In the genomic region with DNA sequence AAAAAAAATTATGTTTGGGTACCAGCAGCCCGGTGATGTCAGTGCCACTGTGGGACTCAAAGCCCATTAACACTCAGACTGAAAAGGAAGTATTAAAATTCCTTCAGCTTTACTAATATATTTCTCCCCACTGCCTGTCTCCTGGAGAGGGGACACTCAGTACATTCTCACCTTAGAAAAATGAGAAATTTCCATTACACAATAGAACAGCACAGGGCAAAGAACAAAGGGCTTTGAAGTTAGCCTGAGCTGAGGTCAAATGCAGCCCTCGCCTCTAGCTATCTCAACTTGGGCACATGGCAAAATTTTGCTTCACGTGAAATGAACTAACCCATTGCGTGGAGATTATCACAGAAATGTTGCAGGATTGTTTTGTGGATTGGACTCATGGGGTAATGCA, we compare ENCODE assay signal across 13 cellular contexts.
A peak's percentile ranks its signal among the peaks of the same experiment; 100 is the strongest.
DNase-seq lines count a peak whose midpoint lies in the region; FAIRE-seq and TF ChIP-seq lines count a peak whose summit lies in the region.
"Had no signal": no experiment of that assay in that cellular context is flagged by ENCODE, and none has a peak within 500 bp of the region (broad histone marks: within the 10 kb centered on the region; RNA-seq: fewer than 3 reads in every experiment).

No MANE protein-coding gene starts in this region.

- no peaks in the 10 kb centered on the region for H3K36me3 ChIP-seq in bronchial epithelial cell (ENCODE audit: control insufficient read depth, insufficient read depth, low read length)

- no peak for FAIRE-seq in bronchial epithelial cell (lab: Jason Lieb, UNC)
- no peak for FAIRE-seq in urothelium cell line (lab: Jason Lieb, UNC)
- FAIRE-seq: TTC549 had no signal

- TF ChIP-seq RAD21 in Ishikawa (IDR thresholded peaks at IDR 0.05; ENCODE audit: low read depth): no peak

- H3K27me3 ChIP-seq in bronchial epithelial cell (ENCODE audit: control insufficient read depth, insufficient read depth, low read length): no peaks in the 10 kb centered on the region

- TF ChIP-seq CTCF in bronchial epithelial cell (IDR thresholded peaks at IDR 0.05; ENCODE audit: insufficient read depth, low read length, severe bottlenecking): no peak

- TF ChIP-seq EP300 in Ishikawa (IDR thresholded peaks at IDR 0.05; ENCODE audit: borderline replicate concordance): peak; percentile 32; the same call in 1 of the 2 replicates

- no peak overlapping the region for H3K4me3 ChIP-seq in bronchial epithelial cell (ENCODE audit: low read depth, low read length)

- peak; percentile 32 for DNase-seq in bronchial epithelial cell (ENCODE audit: low read depth)
- peak; percentile 28 for DNase-seq in kidney glomerular epithelial cell (lab: John Stamatoyannopoulos, UW)
- peak; percentile 62 for DNase-seq in urothelium cell line (ENCODE audit: low spot score)
- no peak for DNase-seq in GM19238 (ENCODE audit: insufficient read length, low spot score)
- DNase-seq in DMS79 treated with DMSO at 0.1 percent for 48 hours (lab: John Stamatoyannopoulos, UW): no peak
- DNase-seq in NCI-H1417 (lab: John Stamatoyannopoulos, UW): no peak
- DNase-seq: amygdala, DMS53, IMR-90, NCI-H2029, OCI-M1 had no signal

TF ChIP-seq in Ishikawa, 13 proteins besides CTCF, POLR2A, EP300 and RAD21:
- no peak for TF ChIP-seq TCF12 (IDR thresholded peaks at IDR 0.05; ENCODE audit: low read depth)
- TF ChIP-seq, protein P1, sequence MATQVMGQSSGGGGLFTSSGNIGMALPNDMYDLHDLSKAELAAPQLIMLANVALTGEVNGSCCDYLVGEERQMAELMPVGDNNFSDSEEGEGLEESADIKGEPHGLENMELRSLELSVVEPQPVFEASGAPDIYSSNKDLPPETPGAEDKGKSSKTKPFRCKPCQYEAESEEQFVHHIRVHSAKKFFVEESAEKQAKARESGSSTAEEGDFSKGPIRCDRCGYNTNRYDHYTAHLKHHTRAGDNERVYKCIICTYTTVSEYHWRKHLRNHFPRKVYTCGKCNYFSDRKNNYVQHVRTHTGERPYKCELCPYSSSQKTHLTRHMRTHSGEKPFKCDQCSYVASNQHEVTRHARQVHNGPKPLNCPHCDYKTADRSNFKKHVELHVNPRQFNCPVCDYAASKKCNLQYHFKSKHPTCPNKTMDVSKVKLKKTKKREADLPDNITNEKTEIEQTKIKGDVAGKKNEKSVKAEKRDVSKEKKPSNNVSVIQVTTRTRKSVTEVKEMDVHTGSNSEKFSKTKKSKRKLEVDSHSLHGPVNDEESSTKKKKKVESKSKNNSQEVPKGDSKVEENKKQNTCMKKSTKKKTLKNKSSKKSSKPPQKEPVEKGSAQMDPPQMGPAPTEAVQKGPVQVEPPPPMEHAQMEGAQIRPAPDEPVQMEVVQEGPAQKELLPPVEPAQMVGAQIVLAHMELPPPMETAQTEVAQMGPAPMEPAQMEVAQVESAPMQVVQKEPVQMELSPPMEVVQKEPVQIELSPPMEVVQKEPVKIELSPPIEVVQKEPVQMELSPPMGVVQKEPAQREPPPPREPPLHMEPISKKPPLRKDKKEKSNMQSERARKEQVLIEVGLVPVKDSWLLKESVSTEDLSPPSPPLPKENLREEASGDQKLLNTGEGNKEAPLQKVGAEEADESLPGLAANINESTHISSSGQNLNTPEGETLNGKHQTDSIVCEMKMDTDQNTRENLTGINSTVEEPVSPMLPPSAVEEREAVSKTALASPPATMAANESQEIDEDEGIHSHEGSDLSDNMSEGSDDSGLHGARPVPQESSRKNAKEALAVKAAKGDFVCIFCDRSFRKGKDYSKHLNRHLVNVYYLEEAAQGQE (IDR thresholded peaks at IDR 0.05; ENCODE audit: low read depth): no peak
- TF ChIP-seq, protein P2, sequence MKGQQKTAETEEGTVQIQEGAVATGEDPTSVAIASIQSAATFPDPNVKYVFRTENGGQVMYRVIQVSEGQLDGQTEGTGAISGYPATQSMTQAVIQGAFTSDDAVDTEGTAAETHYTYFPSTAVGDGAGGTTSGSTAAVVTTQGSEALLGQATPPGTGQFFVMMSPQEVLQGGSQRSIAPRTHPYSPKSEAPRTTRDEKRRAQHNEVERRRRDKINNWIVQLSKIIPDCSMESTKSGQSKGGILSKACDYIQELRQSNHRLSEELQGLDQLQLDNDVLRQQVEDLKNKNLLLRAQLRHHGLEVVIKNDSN (IDR thresholded peaks at IDR 0.05): no peak
- TF ChIP-seq YY1 (IDR thresholded peaks at IDR 0.05; ENCODE audit: low read depth): no peak
- no peak for TF ChIP-seq ZBTB7A (IDR thresholded peaks at IDR 0.05; ENCODE audit: low read depth)
- no peak for TF ChIP-seq TEAD4 (IDR thresholded peaks at IDR 0.05)

Comparison
In these comparisons a context has a peak if more than half of its experiments do, and no peak if none do; other contexts are left out.
1. DNase-seq: peak in bronchial epithelial cell (single experiment), kidney glomerular epithelial cell (single experiment) and urothelium cell line (single experiment); none in GM19238 (single experiment), DMS79 treated with DMSO at 0.1 percent for 48 hours (single experiment) and NCI-H1417 (0 of 3).